Comparison of ENCODE assay signal across 12 cellular contexts in the genomic region with DNA sequence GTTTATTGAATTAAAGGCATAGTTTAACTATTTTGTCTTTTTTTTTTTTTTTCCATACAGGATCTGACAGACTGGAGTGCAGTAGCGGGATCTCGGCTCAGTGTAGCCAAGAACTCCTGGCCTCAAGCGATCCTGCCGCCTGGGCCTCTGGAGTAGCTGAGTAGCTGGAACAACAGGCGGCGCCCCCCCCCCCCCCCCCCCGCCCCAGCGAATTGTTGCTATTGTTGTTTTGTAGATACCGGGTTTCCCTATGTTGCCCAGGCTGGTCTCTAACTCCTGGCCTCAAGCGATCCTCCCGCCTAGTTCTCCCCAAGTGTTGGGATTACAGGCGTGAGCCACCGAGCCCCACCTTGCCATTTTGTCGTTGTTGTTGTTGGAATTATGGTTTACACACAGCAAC. TPM values are rescaled to one million over a fixed set of nuclear protein-coding genes. Genes with fewer than 3 reads are reported as not detected.
DNase-seq lines count a peak whose midpoint lies in the region; ATAC-seq and TF ChIP-seq lines count a peak whose summit lies in the region.
"Had no signal": no experiment of that assay in that cellular context is flagged by ENCODE, and none has a peak within 500 bp of the region (broad histone marks: within the 10 kb centered on the region; RNA-seq: fewer than 3 reads in every experiment).

No MANE protein-coding gene starts in this region.

- no peak overlapping the region for H3K4me3 ChIP-seq in CD8-positive, alpha-beta T cell (ENCODE audit: low read depth, low read length)

- ATAC-seq in activated CD4-positive, alpha-beta T cell treated with anti-CD3 and anti-CD28 coated beads for 36 hours = no peak
- no peak for ATAC-seq in CD8-positive, alpha-beta T cell
- no peak for ATAC-seq in natural killer cell
- ATAC-seq in GM21360 (IDR thresholded peaks at IDR 0.05; ENCODE audit: unreplicated experiment) = no peak
- no peak for ATAC-seq in HG02938 (IDR thresholded peaks at IDR 0.05; ENCODE audit: unreplicated experiment)

- H3K36me3 Mint-ChIP-seq in activated CD4-positive, alpha-beta T cell treated with anti-CD3 and anti-CD28 coated beads for 36 hours (ENCODE audit: low read depth) = peaks cover 6% of the 10 kb centered on the region
- H3K36me3 Mint-ChIP-seq in CD8-positive, alpha-beta T cell = no peaks in the 10 kb centered on the region
- H3K36me3 Mint-ChIP-seq in activated naive CD8-positive, alpha-beta T cell treated with anti-CD3 and anti-CD28 coated beads for 36 hours = peaks cover 10% of the 10 kb centered on the region
- no peaks in the 10 kb centered on the region for H3K36me3 Mint-ChIP-seq in natural killer cell

- no peaks in the 10 kb centered on the region for H3K27me3 Mint-ChIP-seq in activated CD4-positive, alpha-beta T cell treated with anti-CD3 and anti-CD28 coated beads for 36 hours
- H3K27me3 Mint-ChIP-seq in CD8-positive, alpha-beta T cell (ENCODE audit: low read depth) = no peaks in the 10 kb centered on the region
- H3K27me3 Mint-ChIP-seq in activated naive CD8-positive, alpha-beta T cell treated with anti-CD3 and anti-CD28 coated beads for 36 hours = no peaks in the 10 kb centered on the region
- peaks cover 0 to 3% of the 10 kb centered on the region in 2 donors for H3K27me3 Mint-ChIP-seq in natural killer cell (ENCODE audit: low read depth in 2 of 2)
- H3K27me3 Mint-ChIP-seq: stimulated activated naive CD8-positive, alpha-beta T cell treated with anti-CD3 and anti-CD28 coated beads, Interleukin-15, Interleukin-2, amounts not matched to agents 100 ng/mL and 50 ng/mL, for 24 hours had no signal

- POLR2A ChIA-PET in activated CD4-positive, alpha-beta T cell treated with anti-CD3 and anti-CD28 coated beads for 36 hours (lab: Charles Lee) = no interaction called here
- POLR2A ChIA-PET in CD8-positive, alpha-beta T cell (lab: Charles Lee) = interaction anchor here (0.5 kb wide), 1 partner anchor 31 kb away, joined by 3 read pairs; no protein-coding TSS in a partner anchor

- H3K9me3 ChIP-seq in CD8-positive, alpha-beta T cell (ENCODE audit: low read length) = no peaks in the 10 kb centered on the region

- intact Hi-C loops in activated CD4-positive, alpha-beta T cell treated with anti-CD3 and anti-CD28 coated beads for 36 hours (cut with DNase I, micrococcal nuclease) = loop anchor here in 1 of 2 experiments (5.0 kb wide), 1 partner anchor 67 kb away; no protein-coding TSS in a partner anchor
- intact Hi-C loops in CD8-positive, alpha-beta T cell (cut with DNase I, micrococcal nuclease) = loop anchor here (5.0 kb wide), 2 partner anchors 67 to 183 kb away; no protein-coding TSS in a partner anchor
- intact Hi-C loops in natural killer cell (cut with micrococcal nuclease) = loop anchor here (5.0 kb wide), 1 partner anchor 67 kb away; no protein-coding TSS in a partner anchor

- peaks cover 20% of the 10 kb centered on the region for H3K4me1 Mint-ChIP-seq in activated CD4-positive, alpha-beta T cell treated with anti-CD3 and anti-CD28 coated beads for 36 hours
- H3K4me1 Mint-ChIP-seq in CD8-positive, alpha-beta T cell (ENCODE audit: low read depth) = peaks cover 26% of the 10 kb centered on the region
- peaks cover 19% of the 10 kb centered on the region for H3K4me1 Mint-ChIP-seq in activated naive CD8-positive, alpha-beta T cell treated with anti-CD3 and anti-CD28 coated beads for 36 hours
- H3K4me1 Mint-ChIP-seq in natural killer cell = peaks cover 10% of the 10 kb centered on the region in 2 donors

- peak overlapping the region; percentile 69 for H3K4me3 Mint-ChIP-seq in activated CD4-positive, alpha-beta T cell treated with anti-CD3 and anti-CD28 coated beads for 36 hours
- H3K4me3 Mint-ChIP-seq in CD8-positive, alpha-beta T cell = peak overlapping the region; percentile 57
- H3K4me3 Mint-ChIP-seq in activated naive CD8-positive, alpha-beta T cell treated with anti-CD3 and anti-CD28 coated beads for 36 hours = peak overlapping the region; percentile 40
- peak overlapping the region; percentile 92 for H3K4me3 Mint-ChIP-seq in natural killer cell

- H3K36me3 ChIP-seq in CD8-positive, alpha-beta T cell (ENCODE audit: insufficient read depth, low read length) = peaks cover under 1% of the 10 kb centered on the region

- CTCF ChIA-PET in activated CD4-positive, alpha-beta T cell treated with anti-CD3 and anti-CD28 coated beads for 36 hours (lab: Charles Lee) = interaction anchor here (0.6 to 7.4 kb wide), 2 partner anchors 10 to 165 kb away, joined by 3 to 64 read pairs; no protein-coding TSS in a partner anchor
- CTCF ChIA-PET in CD8-positive, alpha-beta T cell (lab: Charles Lee) = interaction anchor here (1.3 to 5.7 kb wide), 2 partner anchors 10 to 167 kb away, joined by 3 to 61 read pairs; no protein-coding TSS in a partner anchor

- H3K9me3 Mint-ChIP-seq in activated CD4-positive, alpha-beta T cell treated with anti-CD3 and anti-CD28 coated beads for 36 hours (ENCODE audit: low read depth) = no peaks in the 10 kb centered on the region
- no peaks in the 10 kb centered on the region for H3K9me3 Mint-ChIP-seq in CD8-positive, alpha-beta T cell
- H3K9me3 Mint-ChIP-seq in activated naive CD8-positive, alpha-beta T cell treated with anti-CD3 and anti-CD28 coated beads for 36 hours = no peaks in the 10 kb centered on the region
- H3K9me3 Mint-ChIP-seq in natural killer cell = no peaks in the 10 kb centered on the region
- H3K9me3 Mint-ChIP-seq: stimulated activated naive CD8-positive, alpha-beta T cell treated with anti-CD3 and anti-CD28 coated beads, Interleukin-15, Interleukin-2, amounts not matched to agents 100 ng/mL and 50 ng/mL, for 24 hours had no signal

- no peak overlapping the region for H3K27ac ChIP-seq in CD8-positive, alpha-beta T cell (ENCODE audit: low read depth, low read length)

- no peak overlapping the region for H3K27ac Mint-ChIP-seq in activated CD4-positive, alpha-beta T cell treated with anti-CD3 and anti-CD28 coated beads for 36 hours
- H3K27ac Mint-ChIP-seq in CD8-positive, alpha-beta T cell = no peak overlapping the region
- H3K27ac Mint-ChIP-seq in activated naive CD8-positive, alpha-beta T cell treated with anti-CD3 and anti-CD28 coated beads for 36 hours = no peak overlapping the region
- no peak overlapping the region for H3K27ac Mint-ChIP-seq in natural killer cell

- no peak for TF ChIP-seq CTCF in CD8-positive, alpha-beta T cell (IDR thresholded peaks at IDR 0.05)
- no peak for TF ChIP-seq CTCF in natural killer cell (IDR thresholded peaks at IDR 0.05)

- peaks cover 16% of the 10 kb centered on the region for H3K4me1 ChIP-seq in CD8-positive, alpha-beta T cell (ENCODE audit: insufficient read depth, low read length)

- H3K27me3 ChIP-seq in CD8-positive, alpha-beta T cell (ENCODE audit: insufficient read depth, low read length) = no peaks in the 10 kb centered on the region

- no peak for DNase-seq in activated CD4-positive, alpha-beta T cell treated with anti-CD3 and anti-CD28 coated beads for 36 hours
- no peak for DNase-seq in activated CD4-positive, alpha-beta T cell treated with anti-CD3 and anti-CD28 coated beads, Interleukin-2, amount 50 U/mL, for 4 hours
- no peak for DNase-seq in CD8-positive, alpha-beta T cell
- DNase-seq in activated naive CD8-positive, alpha-beta T cell treated with anti-CD3 and anti-CD28 coated beads for 36 hours = no peak
- no peak for DNase-seq in natural killer cell
- no peak for DNase-seq in stimulated activated CD4-positive, alpha-beta T cell treated with anti-CD3 and anti-CD28 coated beads, Interleukin-2, amount 100 ng/mL, for 48 hours
- DNase-seq: C1 segment of cervical spinal cord, DMS79 treated with DMSO at 0.1 percent for 48 hours, NCI-H1092 treated with DMSO at 0.1 percent for 48 hours had no signal

RNA-seq across cellular contexts. Expression of a gene that starts 1.3 kb away (rescaled TPM):
- total RNA-seq in activated CD4-positive, alpha-beta T cell treated with anti-CD3 and anti-CD28 coated beads for 36 hours = 100 to 1,000 TPM; 100 to 132 TPM
- total RNA-seq in CD8-positive, alpha-beta T cell = 10 to 100 TPM; 28.8 to 31.8 TPM
- total RNA-seq in activated naive CD8-positive, alpha-beta T cell treated with anti-CD3 and anti-CD28 coated beads for 36 hours = 100 to 1,000 TPM; 145 to 154 TPM
- 10 to 100 TPM; 11.3 to 20.0 (median 15.1) TPM for total RNA-seq in natural killer cell

RNA-seq across cellular contexts. Expression of a gene that starts 26.3 kb away (rescaled TPM):
- total RNA-seq in activated CD4-positive, alpha-beta T cell treated with anti-CD3 and anti-CD28 coated beads for 36 hours = 1,000 to 10,000 TPM; 1,578 to 1,806 TPM
- total RNA-seq in CD8-positive, alpha-beta T cell = 100 to 1,000 TPM; 829 to 863 TPM
- 1,000 to 10,000 TPM; 1,498 to 1,547 TPM for total RNA-seq in activated naive CD8-positive, alpha-beta T cell treated with anti-CD3 and anti-CD28 coated beads for 36 hours
- 1,000 to 10,000 TPM; 1,492 to 1,665 (median 1,530) TPM for total RNA-seq in natural killer cell

Comparison
In these comparisons a context has a peak if more than half of its experiments do, and no peak if none do; other contexts are left out.
1. H3K4me3 Mint-ChIP-seq: peak in every context shown above with its lines; median percentile 92 in natural killer cell; 69 in activated CD4-positive, alpha-beta T cell treated with anti-CD3 and anti-CD28 coated beads for 36 hours; 57 in CD8-positive, alpha-beta T cell; 40 in activated naive CD8-positive, alpha-beta T cell treated with anti-CD3 and anti-CD28 coated beads for 36 hours.